In genomic region chr10:89263091-89263490, GRCh38 we compare ENCODE assay signal across 28 cellular contexts. TPM values are rescaled to one million over a fixed set of nuclear protein-coding genes. Genes with fewer than 3 reads are reported as not detected.
DNase-seq lines count a peak whose midpoint lies in the region; ATAC-seq and TF ChIP-seq lines count a peak whose summit lies in the region.
"Had no signal": no experiment of that assay in that cellular context is flagged by ENCODE, and none has a peak within 500 bp of the region (broad histone marks: within the 10 kb centered on the region; RNA-seq: fewer than 3 reads in every experiment).

No MANE protein-coding gene starts in this region.

- no peak for ATAC-seq in heart right ventricle
- ATAC-seq: activated CD4-positive, CD25-positive, alpha-beta regulatory T cell treated with anti-CD3 and anti-CD28 coated beads, Interleukin-2, amount 50 U/mL, for 24 hours; CD8-positive, alpha-beta T cell; gastroesophageal sphincter; GM23338 had no signal

- H3K4me2 ChIP-seq in osteoblast (ENCODE audit: insufficient read depth, low read length): peak overlapping the region; percentile 51
- H3K4me2 ChIP-seq: GM23338 had no signal

- in situ Hi-C loops in HAP-1 (cut with MboI; ENCODE audit: low sequenced_read_pairs): no loop called here

- intact Hi-C loops in left ventricle myocardium inferior (cut with micrococcal nuclease) (no loop called here), heart right ventricle (cut with DNase I) (no loop called here), ascending aorta (cut with DNase I) (no loop called here), lower leg skin (cut with DNase I; ENCODE audit: low total_unique reads) (no loop called here)

- no peaks in the 10 kb centered on the region for H4K20me1 ChIP-seq in osteoblast (ENCODE audit: insufficient read depth, low read length)

- no peaks in the 10 kb centered on the region for H3K79me2 ChIP-seq in osteoblast (ENCODE audit: insufficient read depth, low read length)

- no peak for TF ChIP-seq POLR2A in lower leg skin (IDR thresholded peaks at IDR 0.05)

- H3K4me1 ChIP-seq in left ventricle myocardium inferior (peaks cover 31% of the 10 kb centered on the region), heart right ventricle (peaks cover 0 to 32% (median 11%) of the 10 kb centered on the region in 9 donors), ascending aorta (peaks cover 0 to 14% of the 10 kb centered on the region in 2 donors), osteoblast (ENCODE audit: insufficient read depth, low read length) (peaks cover 40% of the 10 kb centered on the region), HAP-1 (peaks cover 3% of the 10 kb centered on the region; the same call in 1 of the 2 replicates)

- TF ChIP-seq CTCF in left ventricle myocardium inferior (IDR thresholded peaks at IDR 0.05; ENCODE audit: borderline replicate concordance) (no peak), heart right ventricle (IDR thresholded peaks at IDR 0.05) (no peak), ascending aorta (IDR thresholded peaks at IDR 0.05) (no peak), osteoblast (IDR thresholded peaks at IDR 0.05; ENCODE audit: extremely low read depth, low read depth, low read length) (no peak), lower leg skin (IDR thresholded peaks at IDR 0.05) (no peak), foreskin fibroblast (IDR thresholded peaks at IDR 0.05; ENCODE audit: low read depth, low read length) (no peak)

- WGBS in heart right ventricle, 2 donors: 84 to 91% methylated on average over 1 of the region's 1 CpG
- WGBS in lower leg skin, 2 donors: 32 to 47% methylated on average over 1 of the region's 1 CpG

- H3K4me3 ChIP-seq in left ventricle myocardium inferior (no peak overlapping the region), heart right ventricle (no peak overlapping the region), ascending aorta (no peak overlapping the region), osteoblast (ENCODE audit: insufficient read depth, low read length) (no peak overlapping the region), HAP-1 (no peak overlapping the region), lower leg skin (ENCODE audit: low read depth, poor library complexity, severe bottlenecking) (no peak overlapping the region), foreskin fibroblast (ENCODE audit: low read depth in 1 of 2, low read length in 2 of 2) (no peak overlapping the region)
- H3K4me3 ChIP-seq: gastroesophageal sphincter, GM23338, sigmoid colon, SK-N-MC, upper lobe of left lung had no signal

- peak overlapping the region; percentile 5 for H3K27ac ChIP-seq in left ventricle myocardium inferior (replicated peaks)
- H3K27ac ChIP-seq in heart right ventricle: peak overlapping the region in 2 of 10 donors; percentile 10 to 15
- peak overlapping the region; percentile 14 to 52 for H3K27ac ChIP-seq in ascending aorta
- H3K27ac ChIP-seq in osteoblast (ENCODE audit: low read depth, low read length): peak overlapping the region; percentile 69
- H3K27ac ChIP-seq: brain microvascular endothelial cell, gastroesophageal sphincter, neutrophil, SK-N-MC, upper lobe of left lung had no signal

- H3K9me3 ChIP-seq in left ventricle myocardium inferior (replicated peaks) (no peaks in the 10 kb centered on the region), heart right ventricle (no peaks in the 10 kb centered on the region), ascending aorta (no peaks in the 10 kb centered on the region), osteoblast (ENCODE audit: low read depth, low read length) (no peaks in the 10 kb centered on the region), HAP-1 (no peaks in the 10 kb centered on the region; the same call in 1 of the 2 replicates)
- H3K9me3 ChIP-seq: gastroesophageal sphincter, neutrophil, sigmoid colon, upper lobe of left lung had no signal

- no peaks in the 10 kb centered on the region for H3K27me3 ChIP-seq in left ventricle myocardium inferior (ENCODE audit: low read depth)
- H3K27me3 ChIP-seq in heart right ventricle: no peaks in the 10 kb centered on the region
- no peaks in the 10 kb centered on the region for H3K27me3 ChIP-seq in ascending aorta
- H3K27me3 ChIP-seq in osteoblast (ENCODE audit: insufficient read depth, low read length): no peaks in the 10 kb centered on the region
- H3K27me3 ChIP-seq in HAP-1 (ENCODE audit: low read depth): no peaks in the 10 kb centered on the region
- H3K27me3 ChIP-seq: brain microvascular endothelial cell, gastroesophageal sphincter, neutrophil, sigmoid colon, upper lobe of left lung had no signal

- no peak for DNase-seq in left ventricle myocardium inferior
- no peak for DNase-seq in heart right ventricle
- DNase-seq in ascending aorta (ENCODE audit: low spot score in 2 of 2): no peak
- peak; percentile 63 for DNase-seq in osteoblast (ENCODE audit: insufficient read length, low spot score, missing footprints)
- DNase-seq in HAP-1 (ENCODE audit: low spot score in 2 of 2): no peak
- DNase-seq in stimulated activated CD4-positive, alpha-beta T cell treated with anti-CD3 and anti-CD28 coated beads, Interleukin-4, amount 100 ng/mL, for 4 hours: no peak
- DNase-seq in lower leg skin (ENCODE audit: low spot score in 2 of 2): no peak
- DNase-seq in foreskin fibroblast: no peak
- DNase-seq: activated CD4-positive, alpha-beta T cell treated with anti-CD3 and anti-CD28 coated beads, Interleukin-2, amount 50 U/mL, for 4 hours; activated naive CD4-positive, alpha-beta T cell treated with anti-CD3 and anti-CD28 coated beads for 36 hours; AML-193; brain microvascular endothelial cell; CD8-positive, alpha-beta T cell; immature natural killer cell; naive B cell; NCI-H1092; NCI-H1694 treated with DMSO at 0.1 percent for 48 hours; NCI-H446 treated with DMSO at 0.1 percent for 48 hours; NCI-H82; sigmoid colon; stimulated activated CD4-positive, alpha-beta T cell treated with anti-CD3 and anti-CD28 coated beads, Interleukin-4, amount 100 ng/mL, for 24 hours had no signal

- H2AFZ ChIP-seq in osteoblast (ENCODE audit: low read length): no peak overlapping the region
- H2AFZ ChIP-seq: GM23338 had no signal

- no peaks in the 10 kb centered on the region for H3K36me3 ChIP-seq in left ventricle myocardium inferior
- H3K36me3 ChIP-seq in heart right ventricle: no peaks in the 10 kb centered on the region
- no peaks in the 10 kb centered on the region for H3K36me3 ChIP-seq in ascending aorta
- H3K36me3 ChIP-seq in osteoblast (ENCODE audit: insufficient read depth, low read length): no peaks in the 10 kb centered on the region
- no peaks in the 10 kb centered on the region for H3K36me3 ChIP-seq in HAP-1 (replicated peaks)
- H3K36me3 ChIP-seq: brain microvascular endothelial cell, gastroesophageal sphincter, neutrophil, sigmoid colon, upper lobe of left lung had no signal

RNA-seq across cellular contexts. Expression of gene LIPA, which starts 11.5 kb away (rescaled TPM):
- total RNA-seq in left ventricle myocardium inferior (12.8 TPM), heart right ventricle (10 to 100 TPM; 12.4 to 58.5 (median 15.3) TPM), ascending aorta (57.9 TPM), osteoblast (46.7 and 60.7 TPM in 2 replicates), lower leg skin (10 to 100 TPM; 12.5 to 22.8 (median 18.0) TPM)
- polyA plus RNA-seq in heart right ventricle: 10 to 100 TPM in 1 of 2 donors, 1 to 10 TPM in 1; 7.8 to 17.6 TPM

RNA-seq across cellular contexts. Expression of gene IFIT2, which starts 38.8 kb away (rescaled TPM):
- total RNA-seq in left ventricle myocardium inferior: 4.5 TPM
- total RNA-seq in heart right ventricle: 10 to 100 TPM in 3 of 10 donors, 1 to 10 TPM in 7; 2.1 to 24.4 (median 6.5) TPM
- 1 to 10 TPM; 1.8 to 4.6 TPM for polyA plus RNA-seq in heart right ventricle
- total RNA-seq in ascending aorta: 0.85 TPM
- total RNA-seq in osteoblast: 7.7 and 9.0 TPM in 2 replicates
- total RNA-seq in lower leg skin: 1 to 10 TPM in 3 of 4 donors, under 1 TPM in 1; 0.67 to 2.2 (median 1.9) TPM
- total RNA-seq: GM23338 had no signal

RNA-seq across cellular contexts. Expression of gene CH25H, which starts 56.0 kb away (rescaled TPM):
- total RNA-seq in left ventricle myocardium inferior (0.30 TPM), heart right ventricle (1 to 10 TPM in 3 of 10 donors, under 1 TPM in 6, not detected in 1; 0.31 to 8.8 (median 0.76) TPM), ascending aorta (1.7 TPM), osteoblast (5.8 and 13.0 TPM in 2 replicates), lower leg skin (1 to 10 TPM in 2 of 4 donors, under 1 TPM in 2; 0.45 to 2.8 (median 0.97) TPM)
- polyA plus RNA-seq in heart right ventricle: under 1 TPM; 0.23 to 0.51 TPM
- total RNA-seq: endothelial cell of umbilical vein had no signal
